Comparison of ENCODE assay signal across 8 cellular contexts in genomic region chr2:8514748-8515389, GRCh38.
DNase-seq lines count a peak whose midpoint lies in the region; ATAC-seq and TF ChIP-seq lines count a peak whose summit lies in the region.

No MANE protein-coding gene starts in this region.

- H4K91ac ChIP-seq in mesenchymal stem cell (ENCODE audit: low read length), result no peak overlapping the region

- no peak overlapping the region for H3K4ac ChIP-seq in mesenchymal stem cell (ENCODE audit: low read depth in 1 of 2, low read length in 2 of 2)

- H2AFZ ChIP-seq in mesenchymal stem cell (ENCODE audit: low read depth, low read length), result no peak overlapping the region

- H3K9me3 Mint-ChIP-seq in activated naive CD8-positive, alpha-beta T cell treated with anti-CD3 and anti-CD28 coated beads, Interleukin-2, amount 50 U/mL, for 24 hours, result peaks cover 14% of the 10 kb centered on the region

- peak overlapping the region; percentile 72 for H3K4me3 Mint-ChIP-seq in activated naive CD8-positive, alpha-beta T cell treated with anti-CD3 and anti-CD28 coated beads, Interleukin-2, amount 50 U/mL, for 24 hours

- peaks cover 77% of the 10 kb centered on the region for H3K4me1 Mint-ChIP-seq in activated naive CD8-positive, alpha-beta T cell treated with anti-CD3 and anti-CD28 coated beads, Interleukin-2, amount 50 U/mL, for 24 hours

- no peak overlapping the region for H3K9ac ChIP-seq in mesenchymal stem cell (ENCODE audit: low read length)

- no peak overlapping the region for H3K14ac ChIP-seq in mesenchymal stem cell (ENCODE audit: low read length in 2 of 2)

- H2AK5ac ChIP-seq in mesenchymal stem cell (ENCODE audit: low read length, severe bottlenecking), result no peak overlapping the region

- no peak overlapping the region for H2BK5ac ChIP-seq in mesenchymal stem cell (ENCODE audit: low read depth, low read length, poor library complexity, severe bottlenecking)

- 87% methylated on average over 7 of the region's 7 CpGs for WGBS in mesenchymal stem cell

- peak; percentile 95 for DNase-seq in GM12865 (ENCODE audit: low read depth)
- peak; percentile 61 for DNase-seq in activated naive CD8-positive, alpha-beta T cell treated with anti-CD3 and anti-CD28 coated beads, Interleukin-2, amount 50 U/mL, for 24 hours
- DNase-seq in ureter (ENCODE audit: low spot score), result no peak
- DNase-seq in mesenchymal stem cell, result no peak
- no peak for DNase-seq in HAP-1 (ENCODE audit: low spot score in 2 of 2)
- no peak for DNase-seq in HuH-7.5 (ENCODE audit: low spot score)

- TF ChIP-seq CTCF in GM12865 (IDR thresholded peaks at IDR 0.05; ENCODE audit: insufficient read depth, low read depth, low read length, missing control alignments), result no peak

- H3K23ac ChIP-seq in mesenchymal stem cell (ENCODE audit: low read length in 2 of 2), result no peak overlapping the region

- peaks cover 15% of the 10 kb centered on the region for H3K36me3 Mint-ChIP-seq in activated naive CD8-positive, alpha-beta T cell treated with anti-CD3 and anti-CD28 coated beads, Interleukin-2, amount 50 U/mL, for 24 hours (ENCODE audit: low read depth)

- no peak overlapping the region for H2BK15ac ChIP-seq in mesenchymal stem cell (ENCODE audit: low read depth, poor library complexity, severe bottlenecking)

- H3K4me2 ChIP-seq in mesenchymal stem cell (ENCODE audit: low read length, poor library complexity, severe bottlenecking), result no peak overlapping the region

- in situ Hi-C loops in HAP-1 (cut with MboI; ENCODE audit: low sequenced_read_pairs), result no loop called here

- peak overlapping the region; percentile 45 for H3K4me3 ChIP-seq in GM12865 (ENCODE audit: low read depth, low read length)
- no peak overlapping the region for H3K4me3 ChIP-seq in mesenchymal stem cell (ENCODE audit: insufficient read depth in 1 of 2, low read depth in 1 of 2, low read length in 2 of 2)
- H3K4me3 ChIP-seq in HAP-1, result no peak overlapping the region

- H3K36me3 ChIP-seq in mesenchymal stem cell (ENCODE audit: control insufficient read depth in 1 of 2, insufficient read depth in 2 of 2, low read depth in 1 of 2, low read length in 2 of 2) (no peaks in the 10 kb centered on the region), HAP-1 (replicated peaks) (no peaks in the 10 kb centered on the region)

- H3K27me3 Mint-ChIP-seq in activated naive CD8-positive, alpha-beta T cell treated with anti-CD3 and anti-CD28 coated beads, Interleukin-2, amount 50 U/mL, for 24 hours, result no peaks in the 10 kb centered on the region

- ATAC-seq in GM21360 (IDR thresholded peaks at IDR 0.05; ENCODE audit: unreplicated experiment) (peak; percentile 56), HG03565 (IDR thresholded peaks at IDR 0.05; ENCODE audit: unreplicated experiment) (peak; percentile 56)
- ATAC-seq in activated naive CD8-positive, alpha-beta T cell treated with anti-CD3 and anti-CD28 coated beads, Interleukin-2, amount 50 U/mL, for 24 hours, result peak; percentile 83

- peaks cover 0 to 38% of the 10 kb centered on the region in 2 experiments for H3K27me3 ChIP-seq in mesenchymal stem cell (ENCODE audit: control insufficient read depth in 1 of 2, insufficient read depth in 1 of 2, low read length in 2 of 2)
- no peaks in the 10 kb centered on the region for H3K27me3 ChIP-seq in HAP-1 (ENCODE audit: low read depth)

- peaks cover 11% of the 10 kb centered on the region for H3K9me3 ChIP-seq in mesenchymal stem cell (ENCODE audit: control insufficient read depth, low read length)
- no peaks in the 10 kb centered on the region for H3K9me3 ChIP-seq in HAP-1

- H2BK120ac ChIP-seq in mesenchymal stem cell (ENCODE audit: low read depth, low read length), result no peak overlapping the region

- no peak overlapping the region for H4K8ac ChIP-seq in mesenchymal stem cell (ENCODE audit: low read length)

- H3K27ac ChIP-seq in mesenchymal stem cell (ENCODE audit: low read length, poor library complexity, severe bottlenecking), result no peak overlapping the region

- peak overlapping the region; percentile 95 for H3K27ac Mint-ChIP-seq in activated naive CD8-positive, alpha-beta T cell treated with anti-CD3 and anti-CD28 coated beads, Interleukin-2, amount 50 U/mL, for 24 hours

- H2BK12ac ChIP-seq in mesenchymal stem cell (ENCODE audit: low read length in 2 of 2), result no peak overlapping the region

- H3K18ac ChIP-seq in mesenchymal stem cell (ENCODE audit: low read depth in 1 of 2, low read length in 2 of 2), result no peak overlapping the region

- H3K4me1 ChIP-seq in mesenchymal stem cell (ENCODE audit: control insufficient read depth, insufficient read depth, low read depth, low read length) (peaks cover 3% of the 10 kb centered on the region), HAP-1 (no peaks in the 10 kb centered on the region)

- no peaks in the 10 kb centered on the region for H3K79me1 ChIP-seq in mesenchymal stem cell (replicated peaks; ENCODE audit: low read length, poor library complexity, severe bottlenecking)

Comparison
In these comparisons a context has a peak if more than half of its experiments do, and no peak if none do; other contexts are left out.
1. DNase-seq: peak in GM12865 (single experiment) and activated naive CD8-positive, alpha-beta T cell treated with anti-CD3 and anti-CD28 coated beads, Interleukin-2, amount 50 U/mL, for 24 hours (single experiment); none in ureter (single experiment), mesenchymal stem cell (single experiment), HAP-1 (0 of 2) and HuH-7.5 (single experiment).
2. Peak in every context shown above with its lines, with median percentiles within 50 percentile points of each other: ATAC-seq.